In the genomic region with DNA sequence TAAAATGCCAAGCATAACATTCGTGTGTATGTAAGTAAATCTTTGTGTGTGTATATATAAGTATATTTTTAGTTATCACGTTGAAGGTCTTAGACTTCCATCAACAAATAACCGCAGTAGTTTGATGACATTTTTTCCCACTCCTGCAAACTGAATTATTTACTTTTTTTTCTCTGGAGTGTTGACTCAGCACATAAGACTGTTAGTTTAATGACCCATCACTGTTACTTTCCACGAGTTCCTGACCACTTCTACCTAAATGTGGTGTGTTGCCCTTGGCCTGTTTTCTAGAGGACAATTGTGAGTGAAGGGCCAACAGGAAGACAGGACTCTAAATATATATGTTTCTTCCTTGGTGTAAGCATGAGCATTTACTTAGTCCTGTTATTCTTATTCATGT, we compare ENCODE assay signal across 1 cellular context.
TF ChIP-seq lines count a peak whose summit lies in the region.

No MANE protein-coding gene starts in this region.

TF ChIP-seq in HepG2, 621 proteins besides CTCF, POLR2A, EP300 and RAD21 (continued from another document and continues in another):
- TF ChIP-seq, protein P1, sequence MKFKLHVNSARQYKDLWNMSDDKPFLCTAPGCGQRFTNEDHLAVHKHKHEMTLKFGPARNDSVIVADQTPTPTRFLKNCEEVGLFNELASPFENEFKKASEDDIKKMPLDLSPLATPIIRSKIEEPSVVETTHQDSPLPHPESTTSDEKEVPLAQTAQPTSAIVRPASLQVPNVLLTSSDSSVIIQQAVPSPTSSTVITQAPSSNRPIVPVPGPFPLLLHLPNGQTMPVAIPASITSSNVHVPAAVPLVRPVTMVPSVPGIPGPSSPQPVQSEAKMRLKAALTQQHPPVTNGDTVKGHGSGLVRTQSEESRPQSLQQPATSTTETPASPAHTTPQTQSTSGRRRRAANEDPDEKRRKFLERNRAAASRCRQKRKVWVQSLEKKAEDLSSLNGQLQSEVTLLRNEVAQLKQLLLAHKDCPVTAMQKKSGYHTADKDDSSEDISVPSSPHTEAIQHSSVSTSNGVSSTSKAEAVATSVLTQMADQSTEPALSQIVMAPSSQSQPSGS (CRISPR knock-in tag; IDR thresholded peaks at IDR 0.05) = no peak
- TF ChIP-seq PRMT3 (CRISPR knock-in tag; IDR thresholded peaks at IDR 0.05; ENCODE audit: borderline replicate concordance, low read depth) = no peak
- TF ChIP-seq, protein P2, sequence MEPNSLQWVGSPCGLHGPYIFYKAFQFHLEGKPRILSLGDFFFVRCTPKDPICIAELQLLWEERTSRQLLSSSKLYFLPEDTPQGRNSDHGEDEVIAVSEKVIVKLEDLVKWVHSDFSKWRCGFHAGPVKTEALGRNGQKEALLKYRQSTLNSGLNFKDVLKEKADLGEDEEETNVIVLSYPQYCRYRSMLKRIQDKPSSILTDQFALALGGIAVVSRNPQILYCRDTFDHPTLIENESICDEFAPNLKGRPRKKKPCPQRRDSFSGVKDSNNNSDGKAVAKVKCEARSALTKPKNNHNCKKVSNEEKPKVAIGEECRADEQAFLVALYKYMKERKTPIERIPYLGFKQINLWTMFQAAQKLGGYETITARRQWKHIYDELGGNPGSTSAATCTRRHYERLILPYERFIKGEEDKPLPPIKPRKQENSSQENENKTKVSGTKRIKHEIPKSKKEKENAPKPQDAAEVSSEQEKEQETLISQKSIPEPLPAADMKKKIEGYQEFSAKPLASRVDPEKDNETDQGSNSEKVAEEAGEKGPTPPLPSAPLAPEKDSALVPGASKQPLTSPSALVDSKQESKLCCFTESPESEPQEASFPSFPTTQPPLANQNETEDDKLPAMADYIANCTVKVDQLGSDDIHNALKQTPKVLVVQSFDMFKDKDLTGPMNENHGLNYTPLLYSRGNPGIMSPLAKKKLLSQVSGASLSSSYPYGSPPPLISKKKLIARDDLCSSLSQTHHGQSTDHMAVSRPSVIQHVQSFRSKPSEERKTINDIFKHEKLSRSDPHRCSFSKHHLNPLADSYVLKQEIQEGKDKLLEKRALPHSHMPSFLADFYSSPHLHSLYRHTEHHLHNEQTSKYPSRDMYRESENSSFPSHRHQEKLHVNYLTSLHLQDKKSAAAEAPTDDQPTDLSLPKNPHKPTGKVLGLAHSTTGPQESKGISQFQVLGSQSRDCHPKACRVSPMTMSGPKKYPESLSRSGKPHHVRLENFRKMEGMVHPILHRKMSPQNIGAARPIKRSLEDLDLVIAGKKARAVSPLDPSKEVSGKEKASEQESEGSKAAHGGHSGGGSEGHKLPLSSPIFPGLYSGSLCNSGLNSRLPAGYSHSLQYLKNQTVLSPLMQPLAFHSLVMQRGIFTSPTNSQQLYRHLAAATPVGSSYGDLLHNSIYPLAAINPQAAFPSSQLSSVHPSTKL (CRISPR knock-in tag; IDR thresholded peaks at IDR 0.05) = peak; percentile 93
- no peak for TF ChIP-seq AGO1 (IDR thresholded peaks at IDR 0.05; ENCODE audit: low read depth, low read length, poor library complexity, severe bottlenecking)
- TF ChIP-seq, protein P3, sequence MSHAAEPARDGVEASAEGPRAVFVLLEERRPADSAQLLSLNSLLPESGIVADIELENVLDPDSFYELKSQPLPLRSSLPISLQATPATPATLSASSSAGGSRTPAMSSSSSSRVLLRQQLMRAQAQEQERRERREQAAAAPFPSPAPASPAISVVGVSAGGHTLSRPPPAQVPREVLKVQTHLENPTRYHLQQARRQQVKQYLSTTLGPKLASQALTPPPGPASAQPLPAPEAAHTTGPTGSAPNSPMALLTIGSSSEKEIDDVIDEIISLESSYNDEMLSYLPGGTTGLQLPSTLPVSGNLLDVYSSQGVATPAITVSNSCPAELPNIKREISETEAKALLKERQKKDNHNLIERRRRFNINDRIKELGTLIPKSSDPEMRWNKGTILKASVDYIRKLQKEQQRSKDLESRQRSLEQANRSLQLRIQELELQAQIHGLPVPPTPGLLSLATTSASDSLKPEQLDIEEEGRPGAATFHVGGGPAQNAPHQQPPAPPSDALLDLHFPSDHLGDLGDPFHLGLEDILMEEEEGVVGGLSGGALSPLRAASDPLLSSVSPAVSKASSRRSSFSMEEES (CRISPR knock-in tag; IDR thresholded peaks at IDR 0.05) = 0 out of 2 replicates have a peak, but pooled peaks have one; percentile 49
- TF ChIP-seq ETV5 (CRISPR knock-in tag; IDR thresholded peaks at IDR 0.05; ENCODE audit: borderline replicate concordance) = peak; percentile 56; the same call in 1 of the 2 replicates
- no peak for TF ChIP-seq PITX1 (CRISPR knock-in tag; IDR thresholded peaks at IDR 0.05)
- TF ChIP-seq CBX5 (CRISPR knock-in tag; IDR thresholded peaks at IDR 0.05; ENCODE audit: borderline replicate concordance) = no peak
- TF ChIP-seq HOXA7 (CRISPR knock-in tag; IDR thresholded peaks at IDR 0.05) = no peak
- TF ChIP-seq SIX1 (CRISPR knock-in tag; IDR thresholded peaks at IDR 0.05; ENCODE audit: borderline replicate concordance) = peak; percentile 34; the same call in 1 of the 2 replicates
- TF ChIP-seq, protein P4, sequence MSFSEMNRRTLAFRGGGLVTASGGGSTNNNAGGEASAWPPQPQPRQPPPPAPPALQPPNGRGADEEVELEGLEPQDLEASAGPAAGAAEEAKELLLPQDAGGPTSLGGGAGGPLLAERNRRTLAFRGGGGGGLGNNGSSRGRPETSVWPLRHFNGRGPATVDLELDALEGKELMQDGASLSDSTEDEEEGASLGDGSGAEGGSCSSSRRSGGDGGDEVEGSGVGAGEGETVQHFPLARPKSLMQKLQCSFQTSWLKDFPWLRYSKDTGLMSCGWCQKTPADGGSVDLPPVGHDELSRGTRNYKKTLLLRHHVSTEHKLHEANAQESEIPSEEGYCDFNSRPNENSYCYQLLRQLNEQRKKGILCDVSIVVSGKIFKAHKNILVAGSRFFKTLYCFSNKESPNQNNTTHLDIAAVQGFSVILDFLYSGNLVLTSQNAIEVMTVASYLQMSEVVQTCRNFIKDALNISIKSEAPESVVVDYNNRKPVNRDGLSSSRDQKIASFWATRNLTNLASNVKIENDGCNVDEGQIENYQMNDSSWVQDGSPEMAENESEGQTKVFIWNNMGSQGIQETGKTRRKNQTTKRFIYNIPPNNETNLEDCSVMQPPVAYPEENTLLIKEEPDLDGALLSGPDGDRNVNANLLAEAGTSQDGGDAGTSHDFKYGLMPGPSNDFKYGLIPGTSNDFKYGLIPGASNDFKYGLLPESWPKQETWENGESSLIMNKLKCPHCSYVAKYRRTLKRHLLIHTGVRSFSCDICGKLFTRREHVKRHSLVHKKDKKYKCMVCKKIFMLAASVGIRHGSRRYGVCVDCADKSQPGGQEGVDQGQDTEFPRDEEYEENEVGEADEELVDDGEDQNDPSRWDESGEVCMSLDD (CRISPR knock-in tag; IDR thresholded peaks at IDR 0.05; ENCODE audit: borderline replicate concordance) = no peak
- TF ChIP-seq ZNF850 (CRISPR knock-in tag; conservative IDR thresholded peaks at IDR 0.05) = no peak
- TF ChIP-seq ZC3H4 (CRISPR knock-in tag; IDR thresholded peaks at IDR 0.05; ENCODE audit: borderline replicate concordance) = no peak
- no peak for TF ChIP-seq HNRNPLL (IDR thresholded peaks at IDR 0.05; ENCODE audit: low read depth, low read length, poor library complexity, severe bottlenecking)
- no peak for TF ChIP-seq EZH2 (conservative IDR thresholded peaks at IDR 0.05; ENCODE audit: low read depth, low read length)
- TF ChIP-seq, protein P5, sequence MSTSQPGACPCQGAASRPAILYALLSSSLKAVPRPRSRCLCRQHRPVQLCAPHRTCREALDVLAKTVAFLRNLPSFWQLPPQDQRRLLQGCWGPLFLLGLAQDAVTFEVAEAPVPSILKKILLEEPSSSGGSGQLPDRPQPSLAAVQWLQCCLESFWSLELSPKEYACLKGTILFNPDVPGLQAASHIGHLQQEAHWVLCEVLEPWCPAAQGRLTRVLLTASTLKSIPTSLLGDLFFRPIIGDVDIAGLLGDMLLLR (CRISPR knock-in tag; IDR thresholded peaks at IDR 0.05) = no peak
- peak in 1 of 2 experiments; percentile 59; a peak in 1 of 4 replicates for TF ChIP-seq KLF16 (CRISPR knock-in tag; IDR thresholded peaks at IDR 0.05)
- peak; percentile 45; the same call in 1 of the 2 replicates for TF ChIP-seq IRF2 (CRISPR knock-in tag; IDR thresholded peaks at IDR 0.05)
- TF ChIP-seq ZNF614 (CRISPR knock-in tag; IDR thresholded peaks at IDR 0.05; ENCODE audit: borderline replicate concordance) = no peak
- TF ChIP-seq, protein P6, sequence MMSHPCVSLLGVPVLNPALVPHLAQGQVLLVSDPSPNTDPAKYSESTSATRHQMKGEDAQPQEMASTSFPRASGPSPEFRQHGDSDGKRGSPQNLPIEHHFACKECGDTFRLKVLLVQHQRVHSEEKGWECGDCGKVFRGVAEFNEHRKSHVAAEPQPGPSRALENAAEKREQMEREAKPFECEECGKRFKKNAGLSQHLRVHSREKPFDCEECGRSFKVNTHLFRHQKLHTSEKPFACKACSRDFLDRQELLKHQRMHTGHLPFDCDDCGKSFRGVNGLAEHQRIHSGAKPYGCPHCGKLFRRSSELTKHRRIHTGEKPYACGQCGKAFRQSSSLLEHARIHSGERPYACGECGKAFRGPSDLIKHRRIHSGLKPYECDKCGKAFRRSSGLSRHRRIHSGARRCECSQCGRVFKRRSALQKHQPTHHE (CRISPR knock-in tag; IDR thresholded peaks at IDR 0.05; ENCODE audit: borderline replicate concordance) = no peak
- TF ChIP-seq ZBTB1 (CRISPR knock-in tag; IDR thresholded peaks at IDR 0.05; ENCODE audit: borderline replicate concordance) = no peak
- no peak for TF ChIP-seq CHD4 (IDR thresholded peaks at IDR 0.05; ENCODE audit: borderline replicate concordance, low read length)
- no peak for TF ChIP-seq ZFY (CRISPR knock-in tag; IDR thresholded peaks at IDR 0.05)
- TF ChIP-seq ZNF780A (CRISPR knock-in tag; IDR thresholded peaks at IDR 0.05) = no peak
- no peak for TF ChIP-seq ZNF781 (CRISPR knock-in tag; IDR thresholded peaks at IDR 0.05; ENCODE audit: borderline replicate concordance, not compliant biosample characterization)
- no peak for TF ChIP-seq GABPA (IDR thresholded peaks at IDR 0.05; ENCODE audit: low read depth, low read length)
- no peak; the same call in 1 of the 2 replicates for TF ChIP-seq GABPA (CRISPR knock-in tag; IDR thresholded peaks at IDR 0.05; ENCODE audit: low read depth)
- no peak for TF ChIP-seq SP1 (IDR thresholded peaks at IDR 0.05)
- TF ChIP-seq SP1 (CRISPR knock-in tag; IDR thresholded peaks at IDR 0.05) = no peak
- TF ChIP-seq MED1 (CRISPR knock-in tag; IDR thresholded peaks at IDR 0.05) = peak; percentile 83
- TF ChIP-seq, protein P7, sequence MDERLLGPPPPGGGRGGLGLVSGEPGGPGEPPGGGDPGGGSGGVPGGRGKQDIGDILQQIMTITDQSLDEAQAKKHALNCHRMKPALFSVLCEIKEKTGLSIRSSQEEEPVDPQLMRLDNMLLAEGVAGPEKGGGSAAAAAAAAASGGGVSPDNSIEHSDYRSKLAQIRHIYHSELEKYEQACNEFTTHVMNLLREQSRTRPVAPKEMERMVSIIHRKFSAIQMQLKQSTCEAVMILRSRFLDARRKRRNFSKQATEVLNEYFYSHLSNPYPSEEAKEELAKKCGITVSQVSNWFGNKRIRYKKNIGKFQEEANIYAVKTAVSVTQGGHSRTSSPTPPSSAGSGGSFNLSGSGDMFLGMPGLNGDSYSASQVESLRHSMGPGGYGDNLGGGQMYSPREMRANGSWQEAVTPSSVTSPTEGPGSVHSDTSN (CRISPR knock-in tag; IDR thresholded peaks at IDR 0.05) = no peak
- TF ChIP-seq, protein P8, sequence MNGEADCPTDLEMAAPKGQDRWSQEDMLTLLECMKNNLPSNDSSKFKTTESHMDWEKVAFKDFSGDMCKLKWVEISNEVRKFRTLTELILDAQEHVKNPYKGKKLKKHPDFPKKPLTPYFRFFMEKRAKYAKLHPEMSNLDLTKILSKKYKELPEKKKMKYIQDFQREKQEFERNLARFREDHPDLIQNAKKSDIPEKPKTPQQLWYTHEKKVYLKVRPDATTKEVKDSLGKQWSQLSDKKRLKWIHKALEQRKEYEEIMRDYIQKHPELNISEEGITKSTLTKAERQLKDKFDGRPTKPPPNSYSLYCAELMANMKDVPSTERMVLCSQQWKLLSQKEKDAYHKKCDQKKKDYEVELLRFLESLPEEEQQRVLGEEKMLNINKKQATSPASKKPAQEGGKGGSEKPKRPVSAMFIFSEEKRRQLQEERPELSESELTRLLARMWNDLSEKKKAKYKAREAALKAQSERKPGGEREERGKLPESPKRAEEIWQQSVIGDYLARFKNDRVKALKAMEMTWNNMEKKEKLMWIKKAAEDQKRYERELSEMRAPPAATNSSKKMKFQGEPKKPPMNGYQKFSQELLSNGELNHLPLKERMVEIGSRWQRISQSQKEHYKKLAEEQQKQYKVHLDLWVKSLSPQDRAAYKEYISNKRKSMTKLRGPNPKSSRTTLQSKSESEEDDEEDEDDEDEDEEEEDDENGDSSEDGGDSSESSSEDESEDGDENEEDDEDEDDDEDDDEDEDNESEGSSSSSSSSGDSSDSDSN (CRISPR knock-in tag; IDR thresholded peaks at IDR 0.05) = no peak
- no peak for TF ChIP-seq ZNF761 (CRISPR knock-in tag; conservative IDR thresholded peaks at IDR 0.05)
- TF ChIP-seq ZBTB42 (CRISPR knock-in tag; IDR thresholded peaks at IDR 0.05) = no peak
- TF ChIP-seq ARNT2 (CRISPR knock-in tag; IDR thresholded peaks at IDR 0.05; ENCODE audit: low read depth) = no peak
